ENCODE assay signal across 1 cellular context in genomic region chr11:122097419-122098001, GRCh38.
TF ChIP-seq lines count a peak whose summit lies in the region.

No MANE protein-coding gene starts in this region.

TF ChIP-seq in SK-N-SH treated with all-trans-retinoic acid at 6 μM for 48 hours, 23 proteins besides CTCF, POLR2A, EP300 and RAD21 (continued from another document):
- TF ChIP-seq CREB5 (CRISPR knock-in tag; IDR thresholded peaks at IDR 0.05; ENCODE audit: low read depth) (no peak), GLIS3 (CRISPR knock-in tag; IDR thresholded peaks at IDR 0.05) (no peak), BACH2 (CRISPR knock-in tag; IDR thresholded peaks at IDR 0.05; ENCODE audit: borderline replicate concordance) (no peak), ZNF8 (CRISPR knock-in tag; IDR thresholded peaks at IDR 0.05) (no peak), ISL1 (CRISPR knock-in tag; IDR thresholded peaks at IDR 0.05) (no peak), SNAI2 (CRISPR knock-in tag; IDR thresholded peaks at IDR 0.05) (no peak), ZC3H10 (CRISPR knock-in tag; IDR thresholded peaks at IDR 0.05) (no peak), ZFP3 (CRISPR knock-in tag; IDR thresholded peaks at IDR 0.05) (no peak), TCF4 (CRISPR knock-in tag; IDR thresholded peaks at IDR 0.05; ENCODE audit: borderline replicate concordance) (no peak), PPARA (CRISPR knock-in tag; IDR thresholded peaks at IDR 0.05; ENCODE audit: borderline replicate concordance) (no peak)
